8 cellular contexts compared by ENCODE assay signal in the genomic region with DNA sequence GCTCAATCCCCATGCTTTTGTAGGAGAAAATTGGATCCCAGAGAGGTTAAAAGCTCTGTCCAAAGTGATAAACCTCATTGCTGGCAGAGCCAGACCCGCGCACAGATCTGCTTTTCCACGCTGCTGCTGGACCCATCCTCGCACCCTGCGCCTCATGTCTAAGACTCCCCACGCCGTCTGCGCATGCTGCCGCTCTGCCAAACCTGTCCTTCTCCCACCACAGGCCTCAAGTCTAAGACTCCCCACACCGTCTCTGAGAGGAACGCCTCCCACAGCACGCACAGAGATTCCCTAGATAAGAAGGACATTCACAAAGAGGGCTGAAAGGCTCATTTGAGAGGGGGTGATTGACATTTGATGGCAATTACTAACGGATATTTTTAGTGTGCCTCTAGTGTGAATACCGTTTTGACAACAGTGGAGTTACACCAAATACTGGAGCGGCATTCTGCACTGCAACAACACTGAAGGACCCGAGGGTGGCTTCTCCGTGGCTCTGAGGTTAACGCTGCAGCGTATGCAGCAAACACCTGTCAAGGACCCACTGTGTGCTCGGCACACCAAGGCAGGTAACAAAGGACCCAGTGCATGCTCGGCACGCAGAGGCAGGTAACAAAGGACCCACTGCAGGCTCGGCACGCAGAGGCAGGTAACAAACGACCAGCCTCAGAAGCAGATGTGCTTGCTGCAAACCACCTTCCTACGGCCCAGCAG.
DNase-seq lines count a peak whose midpoint lies in the region; ATAC-seq, FAIRE-seq and TF ChIP-seq lines count a peak whose summit lies in the region.

No MANE protein-coding gene starts in this region.

- no peak for TF ChIP-seq POLR2A in H54 (IDR thresholded peaks at IDR 0.05; ENCODE audit: low read depth, low read length)

- H3K9ac ChIP-seq in mucosa of rectum (ENCODE audit: low read depth in 1 of 2, low read length in 2 of 2) = peak overlapping the region in 1 of 2 donors; percentile 36

- WGBS in aorta, 2 donors = 55 to 56% methylated on average over 26 of the region's 26 CpGs

- TF ChIP-seq CTCF in bronchial epithelial cell (IDR thresholded peaks at IDR 0.05; ENCODE audit: insufficient read depth, low read length, severe bottlenecking) = no peak

- H3K27me3 ChIP-seq in bronchial epithelial cell (ENCODE audit: control insufficient read depth, insufficient read depth, low read length) = no peaks in the 10 kb centered on the region
- H3K27me3 ChIP-seq in mucosa of rectum (ENCODE audit: control insufficient read depth in 2 of 2, insufficient read depth in 2 of 2, low read length in 2 of 2) = no peaks in the 10 kb centered on the region
- H3K27me3 ChIP-seq in aorta (ENCODE audit: control insufficient read depth in 1 of 2, insufficient read depth in 2 of 2, low read length in 1 of 2) = peaks cover 0 to 2% of the 10 kb centered on the region in 2 donors

- H3K9me3 ChIP-seq in mucosa of rectum (ENCODE audit: control insufficient read depth in 2 of 2, low read length in 2 of 2) (no peaks in the 10 kb centered on the region), aorta (ENCODE audit: control insufficient read depth, low read length) (no peaks in the 10 kb centered on the region)

- H3K4me3 ChIP-seq in bronchial epithelial cell (ENCODE audit: low read depth, low read length) = peak overlapping the region; percentile 5
- H3K4me3 ChIP-seq in mucosa of rectum (ENCODE audit: low read length in 2 of 2) = peak overlapping the region; percentile 69
- H3K4me3 ChIP-seq in aorta (ENCODE audit: low read length in 2 of 2) = no peak overlapping the region

- H3K27ac ChIP-seq in mucosa of rectum (ENCODE audit: low read depth in 2 of 2, low read length in 2 of 2) = no peak overlapping the region
- no peak overlapping the region for H3K27ac ChIP-seq in aorta (ENCODE audit: low read depth in 1 of 2, low read length in 2 of 2)

- intact Hi-C loops in Right ventricle myocardium inferior (cut with DNase I) = no loop called here
- intact Hi-C loops in cardiac septum (cut with DNase I) = no loop called here
- intact Hi-C loops in aorta (cut with DNase I) = no loop called here

- H3K36me3 ChIP-seq in bronchial epithelial cell (ENCODE audit: control insufficient read depth, insufficient read depth, low read length) (no peaks in the 10 kb centered on the region), mucosa of rectum (ENCODE audit: control insufficient read depth in 2 of 2, insufficient read depth in 2 of 2, low read length in 2 of 2) (no peaks in the 10 kb centered on the region), aorta (ENCODE audit: control insufficient read depth in 1 of 2, insufficient read depth in 2 of 2, low read length in 1 of 2) (no peaks in the 10 kb centered on the region)

- H3K4me1 ChIP-seq in mucosa of rectum (ENCODE audit: control insufficient read depth in 2 of 2, insufficient read depth in 2 of 2, low read length in 2 of 2) (peaks cover 2 to 3% of the 10 kb centered on the region in 2 donors), aorta (ENCODE audit: control insufficient read depth in 1 of 2, insufficient read depth in 2 of 2, low read length in 2 of 2) (no peaks in the 10 kb centered on the region)

- ATAC-seq in Right ventricle myocardium inferior (peak; percentile 14), aorta (ENCODE audit: low FRiP score) (peak; percentile 23)

- FAIRE-seq in bronchial epithelial cell (lab: Jason Lieb, UNC) (no peak), H54 (lab: Jason Lieb, UNC) (no peak)

- DNase-seq in Right ventricle myocardium inferior (ENCODE audit: missing footprints) = peak; percentile 53
- no peak for DNase-seq in cardiac septum (ENCODE audit: low spot score)
- no peak for DNase-seq in bronchial epithelial cell (ENCODE audit: low read depth)
- DNase-seq in aorta = peak; percentile 24 to 57
- no peak for DNase-seq in H54 (ENCODE audit: insufficient read length, low spot score)
- no peak for DNase-seq in NCI-H1048 (lab: John Stamatoyannopoulos, UW)
- DNase-seq in stimulated activated CD4-positive, alpha-beta T cell treated with anti-CD3 and anti-CD28 coated beads, Interleukin-2, amount 100 ng/mL, for 24 hours = no peak

Comparison
In these comparisons a context has a peak if more than half of its experiments do, and no peak if none do; other contexts are left out.
1. DNase-seq: peak in Right ventricle myocardium inferior (single experiment) and aorta (2 of 2); none in cardiac septum (single experiment), bronchial epithelial cell (single experiment), H54 (single experiment), NCI-H1048 (single experiment) and stimulated activated CD4-positive, alpha-beta T cell treated with anti-CD3 and anti-CD28 coated beads, Interleukin-2, amount 100 ng/mL, for 24 hours (0 of 2).
2. H3K4me3 ChIP-seq: peak in bronchial epithelial cell (single experiment) and mucosa of rectum (2 of 2); none in aorta (0 of 2).